8 cellular contexts compared by ENCODE assay signal in genomic region chr2:175168564-175168945, GRCh38. TPM values are rescaled to one million over a fixed set of nuclear protein-coding genes. Genes with fewer than 3 reads are reported as not detected.
DNase-seq lines count a peak whose midpoint lies in the region; ATAC-seq and TF ChIP-seq lines count a peak whose summit lies in the region.

No MANE protein-coding gene starts in this region.

- peaks cover 0 to 3% (median 0%) of the 10 kb centered on the region in 3 donors for H3K36me3 ChIP-seq in tibial nerve

- peak; percentile 28 for ATAC-seq in HG02973 (IDR thresholded peaks at IDR 0.05; ENCODE audit: unreplicated experiment)
- no peak for ATAC-seq in activated CD8-positive, alpha-beta T cell treated with anti-CD3 and anti-CD28 coated beads, Interleukin-2, amount 10 ng/mL, durations not matched to agents 7 days and 5 days

- H3K9me3 ChIP-seq in tibial nerve, result no peaks in the 10 kb centered on the region

- no peak for TF ChIP-seq CTCF in tibial nerve (IDR thresholded peaks at IDR 0.05)

- H3K4me1 Mint-ChIP-seq in activated CD4-positive, alpha-beta T cell treated with anti-CD3 and anti-CD28 coated beads, Interleukin-2, amount 10 ng/mL, durations not matched to agents 7 days and 5 days, result peaks cover 53% of the 10 kb centered on the region
- peaks cover 42% of the 10 kb centered on the region for H3K4me1 Mint-ChIP-seq in activated CD8-positive, alpha-beta T cell treated with anti-CD3 and anti-CD28 coated beads, Interleukin-2, amount 10 ng/mL, durations not matched to agents 7 days and 5 days (ENCODE audit: low read depth)

- WGBS in tibial nerve, 2 donors, result 0 to 1% methylated on average over 11 of the region's 11 CpGs

- TF ChIP-seq EP300 in tibial nerve (IDR thresholded peaks at IDR 0.05), result no peak

- TF ChIP-seq POLR2A in tibial nerve (IDR thresholded peaks at IDR 0.05), result no peak

- H3K9me3 Mint-ChIP-seq in activated CD4-positive, alpha-beta T cell treated with anti-CD3 and anti-CD28 coated beads, Interleukin-2, amount 10 ng/mL, durations not matched to agents 7 days and 5 days, result no peaks in the 10 kb centered on the region
- H3K9me3 Mint-ChIP-seq in activated CD8-positive, alpha-beta T cell treated with anti-CD3 and anti-CD28 coated beads, Interleukin-2, amount 10 ng/mL, durations not matched to agents 7 days and 5 days (ENCODE audit: insufficient read depth), result no peaks in the 10 kb centered on the region

- no peaks in the 10 kb centered on the region for H3K27me3 ChIP-seq in layer of hippocampus (ENCODE audit: control insufficient read depth, insufficient read depth, low read length)
- H3K27me3 ChIP-seq in tibial nerve, result no peaks in the 10 kb centered on the region

- no peaks in the 10 kb centered on the region for H3K27me3 Mint-ChIP-seq in activated CD4-positive, alpha-beta T cell treated with anti-CD3 and anti-CD28 coated beads, Interleukin-2, amount 10 ng/mL, durations not matched to agents 7 days and 5 days
- no peaks in the 10 kb centered on the region for H3K27me3 Mint-ChIP-seq in activated CD8-positive, alpha-beta T cell treated with anti-CD3 and anti-CD28 coated beads, Interleukin-2, amount 10 ng/mL, durations not matched to agents 7 days and 5 days (ENCODE audit: low read depth)

- H3K4me1 ChIP-seq in tibial nerve, result peaks cover 0 to 28% (median 5%) of the 10 kb centered on the region in 4 donors

- peak overlapping the region; percentile 72 to 96 (median 83) for H3K4me3 ChIP-seq in tibial nerve

- H3K27ac Mint-ChIP-seq in activated CD4-positive, alpha-beta T cell treated with anti-CD3 and anti-CD28 coated beads, Interleukin-2, amount 10 ng/mL, durations not matched to agents 7 days and 5 days, result peak overlapping the region; percentile 98
- H3K27ac Mint-ChIP-seq in activated CD8-positive, alpha-beta T cell treated with anti-CD3 and anti-CD28 coated beads, Interleukin-2, amount 10 ng/mL, durations not matched to agents 7 days and 5 days, result peak overlapping the region; percentile 97

- CTCF ChIA-PET in activated CD4-positive, alpha-beta T cell treated with anti-CD3 and anti-CD28 coated beads, Interleukin-2, amount 10 ng/mL, durations not matched to agents 7 days and 5 days (lab: Charles Lee), result interaction anchor here (0.7 to 1.0 kb wide), 3 partner anchors 9 to 16 kb away, joined by 3 read pairs; no protein-coding TSS in a partner anchor
- CTCF ChIA-PET in activated CD8-positive, alpha-beta T cell treated with anti-CD3 and anti-CD28 coated beads, Interleukin-2, amount 10 ng/mL, durations not matched to agents 7 days and 5 days (lab: Charles Lee), result interaction anchor here (0.7 to 1.2 kb wide), 7 partner anchors 9 to 485 kb away, joined by 3 to 7 read pairs (median 4); partner anchors contain the start of gene ATP5MC3

- peaks cover 16% of the 10 kb centered on the region for H3K36me3 Mint-ChIP-seq in activated CD4-positive, alpha-beta T cell treated with anti-CD3 and anti-CD28 coated beads, Interleukin-2, amount 10 ng/mL, durations not matched to agents 7 days and 5 days (ENCODE audit: low read depth)
- H3K36me3 Mint-ChIP-seq in activated CD8-positive, alpha-beta T cell treated with anti-CD3 and anti-CD28 coated beads, Interleukin-2, amount 10 ng/mL, durations not matched to agents 7 days and 5 days (ENCODE audit: low read depth), result peaks cover 22% of the 10 kb centered on the region

- DNase-seq in activated CD4-positive, alpha-beta T cell treated with anti-CD3 and anti-CD28 coated beads, Interleukin-2, amount 10 ng/mL, durations not matched to agents 7 days and 5 days, result no peak
- DNase-seq in activated CD4-positive, alpha-beta T cell treated with anti-CD3 and anti-CD28 coated beads, Interleukin-2, amount 50 U/mL, for 1 hour, result no peak
- no peak for DNase-seq in activated CD8-positive, alpha-beta T cell treated with anti-CD3 and anti-CD28 coated beads, Interleukin-2, amount 10 ng/mL, durations not matched to agents 7 days and 5 days
- no peak for DNase-seq in tibial nerve (ENCODE audit: low spot score in 2 of 2)
- DNase-seq in occipital lobe (lab: John Stamatoyannopoulos, UW), result no peak
- no peak for DNase-seq in GM19240 (ENCODE audit: insufficient read length, low spot score)

- POLR2A ChIA-PET in activated CD4-positive, alpha-beta T cell treated with anti-CD3 and anti-CD28 coated beads, Interleukin-2, amount 10 ng/mL, durations not matched to agents 7 days and 5 days (lab: Charles Lee), result interaction anchor here (0.5 to 1.3 kb wide), 6 partner anchors 8 to 1513 kb away, joined by 3 to 7 read pairs (median 4); no protein-coding TSS in a partner anchor
- POLR2A ChIA-PET in activated CD8-positive, alpha-beta T cell treated with anti-CD3 and anti-CD28 coated beads, Interleukin-2, amount 10 ng/mL, durations not matched to agents 7 days and 5 days (lab: Charles Lee), result interaction anchor here (0.5 to 1.6 kb wide), 8 partner anchors 10 to 575 kb away, joined by 3 to 19 read pairs (median 4); partner anchors contain the start of gene ATP5MC3

- H3K27ac ChIP-seq in layer of hippocampus (ENCODE audit: low read depth, low read length) (peak overlapping the region; percentile 49), tibial nerve (peak overlapping the region; percentile 96 to 98 (median 96))

- H3K4me3 Mint-ChIP-seq in activated CD4-positive, alpha-beta T cell treated with anti-CD3 and anti-CD28 coated beads, Interleukin-2, amount 10 ng/mL, durations not matched to agents 7 days and 5 days, result peak overlapping the region; percentile 100
- H3K4me3 Mint-ChIP-seq in activated CD8-positive, alpha-beta T cell treated with anti-CD3 and anti-CD28 coated beads, Interleukin-2, amount 10 ng/mL, durations not matched to agents 7 days and 5 days, result peak overlapping the region; percentile 95

RNA-seq across cellular contexts. Expression of gene ATF2, which starts 0.6 kb away (rescaled TPM):
- total RNA-seq in activated CD4-positive, alpha-beta T cell treated with anti-CD3 and anti-CD28 coated beads, Interleukin-2, amount 10 ng/mL, durations not matched to agents 7 days and 5 days, result 10 to 100 TPM; 57.9 to 62.1 TPM
- 10 to 100 TPM; 58.5 to 59.9 TPM for total RNA-seq in activated CD8-positive, alpha-beta T cell treated with anti-CD3 and anti-CD28 coated beads, Interleukin-2, amount 10 ng/mL, durations not matched to agents 7 days and 5 days
- total RNA-seq in tibial nerve, result 10 to 100 TPM; 44.8 to 69.9 (median 53.2) TPM
- 158 TPM for total RNA-seq in occipital lobe

RNA-seq across cellular contexts. Expression of gene ATP5MC3, which starts 13.0 kb away (rescaled TPM):
- 100 to 1,000 TPM; 191 to 213 TPM for total RNA-seq in activated CD4-positive, alpha-beta T cell treated with anti-CD3 and anti-CD28 coated beads, Interleukin-2, amount 10 ng/mL, durations not matched to agents 7 days and 5 days
- total RNA-seq in activated CD8-positive, alpha-beta T cell treated with anti-CD3 and anti-CD28 coated beads, Interleukin-2, amount 10 ng/mL, durations not matched to agents 7 days and 5 days, result 100 to 1,000 TPM; 293 to 310 TPM
- total RNA-seq in tibial nerve, result 100 to 1,000 TPM in 1 of 4 donors, 10 to 100 TPM in 3; 47.3 to 103 (median 74.2) TPM
- total RNA-seq in occipital lobe, result 55.1 TPM
